1 cellular context compared by ENCODE assay signal in the genomic region with DNA sequence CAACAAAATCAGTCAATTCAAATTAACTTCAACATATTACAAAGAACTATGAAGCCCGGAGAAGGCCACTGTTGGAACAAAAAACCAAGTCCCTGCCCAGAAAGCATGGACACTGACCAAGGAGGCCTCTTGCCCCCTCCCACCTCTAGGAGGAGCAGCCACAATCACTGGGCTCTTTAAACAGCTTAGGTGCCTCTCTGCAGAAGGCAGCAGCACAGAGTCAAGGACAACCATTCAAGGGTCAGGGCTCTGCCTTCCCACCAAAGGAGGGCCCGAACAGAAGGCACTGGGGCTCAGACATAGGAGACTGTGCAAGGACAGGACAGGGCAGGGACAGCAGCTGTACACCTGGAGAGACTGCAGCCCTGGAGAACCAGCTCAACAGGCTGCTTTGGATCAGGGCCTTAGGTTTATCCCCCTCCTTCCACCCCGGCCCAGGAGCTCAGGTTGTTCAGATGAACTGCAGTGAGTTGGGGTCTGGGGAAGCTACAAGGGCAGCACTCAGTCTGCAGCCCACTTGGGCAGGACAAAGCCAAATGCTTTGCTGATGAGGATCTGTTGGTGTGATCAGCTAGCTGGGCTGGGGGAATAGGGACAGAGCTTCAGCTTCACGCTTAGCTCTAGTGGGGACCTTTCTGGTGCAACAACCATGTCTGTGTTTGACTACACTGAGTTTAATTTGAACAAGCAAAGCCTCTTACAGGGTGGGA.
TF ChIP-seq lines count a peak whose summit lies in the region.

No MANE protein-coding gene starts in this region.

TF ChIP-seq in HepG2, 621 proteins besides CTCF, POLR2A, EP300 and RAD21 (continued from another document):
- TF ChIP-seq, protein P1, sequence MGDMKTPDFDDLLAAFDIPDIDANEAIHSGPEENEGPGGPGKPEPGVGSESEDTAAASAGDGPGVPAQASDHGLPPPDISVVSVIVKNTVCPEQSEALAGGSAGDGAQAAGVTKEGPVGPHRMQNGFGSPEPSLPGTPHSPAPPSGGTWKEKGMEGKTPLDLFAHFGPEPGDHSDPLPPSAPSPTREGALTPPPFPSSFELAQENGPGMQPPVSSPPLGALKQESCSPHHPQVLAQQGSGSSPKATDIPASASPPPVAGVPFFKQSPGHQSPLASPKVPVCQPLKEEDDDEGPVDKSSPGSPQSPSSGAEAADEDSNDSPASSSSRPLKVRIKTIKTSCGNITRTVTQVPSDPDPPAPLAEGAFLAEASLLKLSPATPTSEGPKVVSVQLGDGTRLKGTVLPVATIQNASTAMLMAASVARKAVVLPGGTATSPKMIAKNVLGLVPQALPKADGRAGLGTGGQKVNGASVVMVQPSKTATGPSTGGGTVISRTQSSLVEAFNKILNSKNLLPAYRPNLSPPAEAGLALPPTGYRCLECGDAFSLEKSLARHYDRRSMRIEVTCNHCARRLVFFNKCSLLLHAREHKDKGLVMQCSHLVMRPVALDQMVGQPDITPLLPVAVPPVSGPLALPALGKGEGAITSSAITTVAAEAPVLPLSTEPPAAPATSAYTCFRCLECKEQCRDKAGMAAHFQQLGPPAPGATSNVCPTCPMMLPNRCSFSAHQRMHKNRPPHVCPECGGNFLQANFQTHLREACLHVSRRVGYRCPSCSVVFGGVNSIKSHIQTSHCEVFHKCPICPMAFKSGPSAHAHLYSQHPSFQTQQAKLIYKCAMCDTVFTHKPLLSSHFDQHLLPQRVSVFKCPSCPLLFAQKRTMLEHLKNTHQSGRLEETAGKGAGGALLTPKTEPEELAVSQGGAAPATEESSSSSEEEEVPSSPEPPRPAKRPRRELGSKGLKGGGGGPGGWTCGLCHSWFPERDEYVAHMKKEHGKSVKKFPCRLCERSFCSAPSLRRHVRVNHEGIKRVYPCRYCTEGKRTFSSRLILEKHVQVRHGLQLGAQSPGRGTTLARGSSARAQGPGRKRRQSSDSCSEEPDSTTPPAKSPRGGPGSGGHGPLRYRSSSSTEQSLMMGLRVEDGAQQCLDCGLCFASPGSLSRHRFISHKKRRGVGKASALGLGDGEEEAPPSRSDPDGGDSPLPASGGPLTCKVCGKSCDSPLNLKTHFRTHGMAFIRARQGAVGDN (CRISPR knock-in tag; IDR thresholded peaks at IDR 0.05), result peak; percentile 43
- TF ChIP-seq REPIN1 (CRISPR knock-in tag; IDR thresholded peaks at IDR 0.05; ENCODE audit: borderline replicate concordance, low read depth) (peak; percentile 56; the same call in 1 of the 2 replicates), ZMYM4 (CRISPR knock-in tag; IDR thresholded peaks at IDR 0.05) (peak; percentile 87)
TF ChIP-seq in HepG2: peak in this region for 23.
